ENCODE assay signal across 1 cellular context in genomic region chr6:18155864-18156396, GRCh38.
TF ChIP-seq lines count a peak whose summit lies in the region.

No MANE protein-coding gene starts in this region.

TF ChIP-seq in H1, 55 proteins besides CTCF, POLR2A, EP300 and RAD21:
- TF ChIP-seq KDM4A (IDR thresholded peaks at IDR 0.05; ENCODE audit: low read depth, low read length, severe bottlenecking) (peak; percentile 43), CHD7 (IDR thresholded peaks at IDR 0.05; ENCODE audit: insufficient replicate concordance, low read length) (no peak), PHF8 (conservative IDR thresholded peaks at IDR 0.05; ENCODE audit: low read depth, low read length) (no peak), CEBPB (IDR thresholded peaks at IDR 0.05; ENCODE audit: low read depth, low read length) (no peak), TCF12 (IDR thresholded peaks at IDR 0.05; ENCODE audit: low read depth, low read length) (peak; percentile 21; the same call in 1 of the 2 replicates), NRF1 (IDR thresholded peaks at IDR 0.05; ENCODE audit: low read depth, low read length) (no peak), FOSL1 (IDR thresholded peaks at IDR 0.05; ENCODE audit: insufficient read depth, low read depth, low read length) (no peak), RFX5 (IDR thresholded peaks at IDR 0.05; ENCODE audit: borderline replicate concordance, low read depth, low read length) (no peak), CHD2 (IDR thresholded peaks at IDR 0.05; ENCODE audit: low read length) (no peak), HDAC2 (IDR thresholded peaks at IDR 0.05; ENCODE audit: borderline replicate concordance in 1 of 2, low read depth in 2 of 2, low read length in 2 of 2) (peak in 1 of 2 experiments; percentile 39; a peak in 1 of 4 replicates), JUN (IDR thresholded peaks at IDR 0.05; ENCODE audit: low read depth, low read length) (no peak), SP1 (IDR thresholded peaks at IDR 0.05; ENCODE audit: low read depth, low read length) (no peak), TBP (IDR thresholded peaks at IDR 0.05; ENCODE audit: low read depth, low read length) (peak; percentile 41; the same call in 1 of the 2 replicates), MAFK (IDR thresholded peaks at IDR 0.05; ENCODE audit: low read depth, low read length) (no peak), RBBP5 (IDR thresholded peaks at IDR 0.05; ENCODE audit: borderline replicate concordance, low read depth, low read length) (no peak), TAF1 (IDR thresholded peaks at IDR 0.05; ENCODE audit: low read depth, low read length) (0 out of 2 replicates have a peak, but pooled peaks have one; percentile 22), CTBP2 (IDR thresholded peaks at IDR 0.05; ENCODE audit: borderline replicate concordance, insufficient read depth, insufficient read length, low read length) (peak; percentile 52), ZNF274 (IDR thresholded peaks at IDR 0.05; ENCODE audit: borderline replicate concordance, extremely low read depth, low read length) (no peak), BACH1 (IDR thresholded peaks at IDR 0.05; ENCODE audit: low read length) (no peak), BCL11A (IDR thresholded peaks at IDR 0.05; ENCODE audit: low read depth in 2 of 2, low read length in 2 of 2) (no peak), POU5F1 (IDR thresholded peaks at IDR 0.05; ENCODE audit: low read depth, low read length) (no peak), ATF2 (IDR thresholded peaks at IDR 0.05; ENCODE audit: low read length) (no peak), RNF2 (IDR thresholded peaks at IDR 0.05; ENCODE audit: borderline replicate concordance, low read depth, low read length, missing control alignments, poor library complexity, severe bottlenecking) (no peak), SIN3A (conservative IDR thresholded peaks at IDR 0.05 in 1 of 2, IDR thresholded peaks at IDR 0.05 in 1 of 2; ENCODE audit: low read depth in 1 of 2, low read length in 2 of 2) (peak; percentile 88 to 92), SIRT6 (IDR thresholded peaks at IDR 0.05; ENCODE audit: low read length) (no peak)
- TF ChIP-seq, protein P1, sequence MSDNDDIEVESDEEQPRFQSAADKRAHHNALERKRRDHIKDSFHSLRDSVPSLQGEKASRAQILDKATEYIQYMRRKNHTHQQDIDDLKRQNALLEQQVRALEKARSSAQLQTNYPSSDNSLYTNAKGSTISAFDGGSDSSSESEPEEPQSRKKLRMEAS (IDR thresholded peaks at IDR 0.05), result peak; percentile 75
TF ChIP-seq in H1: peak in this region for 8.
